Comparison of ENCODE assay signal across 1 cellular context in genomic region chr17:64527914-64528313, GRCh38.
A peak's percentile ranks its signal among the peaks of the same experiment; 100 is the strongest.
TF ChIP-seq lines count a peak whose summit lies in the region.

No MANE protein-coding gene starts in this region.

TF ChIP-seq in HepG2, 621 proteins besides CTCF, POLR2A, EP300 and RAD21:
- TF ChIP-seq MAFK (conservative IDR thresholded peaks at IDR 0.05 in 1 of 2, IDR thresholded peaks at IDR 0.05 in 1 of 2; ENCODE audit: low read length in 2 of 2) (peak; percentile 55 to 74; a peak in 3 of 4 replicates), MAFF (IDR thresholded peaks at IDR 0.05; ENCODE audit: low read depth, low read length) (peak; percentile 56; the same call in 1 of the 2 replicates), NR2F1 (CRISPR knock-in tag; IDR thresholded peaks at IDR 0.05) (no peak)
